Comparison of ENCODE assay signal across 8 cellular contexts in the genomic region with DNA sequence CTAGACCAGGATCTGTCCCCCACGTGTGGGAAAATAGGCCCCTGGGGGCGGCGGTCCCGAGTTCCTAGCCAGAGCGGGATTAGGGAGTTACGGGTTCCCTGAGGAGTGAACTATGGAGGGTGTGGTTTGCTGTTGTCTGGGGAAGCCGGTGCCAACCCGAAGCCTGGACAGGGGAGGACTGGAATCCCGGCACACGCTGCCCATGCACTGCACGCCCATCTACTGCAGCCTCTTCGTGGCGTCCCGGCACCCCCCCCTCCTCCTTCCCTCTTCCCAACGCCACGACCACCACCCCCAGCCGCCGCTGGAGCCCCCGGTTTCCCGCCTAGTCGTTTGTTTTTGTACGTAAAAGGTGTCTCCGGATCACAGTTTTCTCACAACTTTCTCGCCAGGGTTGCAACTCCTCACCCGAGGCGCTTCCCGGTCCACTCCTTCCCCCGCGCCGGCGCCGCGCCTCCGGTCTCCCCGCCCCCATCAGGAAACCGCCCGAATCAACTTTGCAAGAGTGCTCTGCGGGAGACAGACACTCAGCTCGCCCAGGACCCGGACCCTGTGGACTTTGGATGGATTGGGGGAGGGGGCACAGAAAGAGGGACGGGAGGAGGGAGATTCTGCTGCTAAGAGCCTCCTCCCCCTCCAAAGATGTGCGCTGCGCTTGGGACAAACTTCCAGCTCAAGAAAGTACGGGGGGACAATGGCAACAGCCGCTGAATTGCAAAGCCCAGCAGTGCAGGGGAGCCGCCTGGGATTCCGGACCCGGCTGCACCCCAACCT. TPM values are rescaled to one million over a fixed set of nuclear protein-coding genes. Genes with fewer than 3 reads are reported as not detected.
DNase-seq lines count a peak whose midpoint lies in the region; ATAC-seq and TF ChIP-seq lines count a peak whose summit lies in the region.

No MANE protein-coding gene starts in this region.

- H3K27ac Mint-ChIP-seq in HFFc6 = no peak overlapping the region

- H3K27ac ChIP-seq in rectal smooth muscle tissue (ENCODE audit: low read depth, low read length) (no peak overlapping the region), upper lobe of right lung (no peak overlapping the region)

- H3K36me3 Mint-ChIP-seq in HFFc6 (ENCODE audit: low read depth) = no peaks in the 10 kb centered on the region

- peaks cover 89% of the 10 kb centered on the region for H3K27me3 Mint-ChIP-seq in HFFc6 (ENCODE audit: insufficient read depth)

- no peak for ATAC-seq in upper lobe of right lung

- H3K4me1 Mint-ChIP-seq in HFFc6 (ENCODE audit: low read depth) = peaks cover 20% of the 10 kb centered on the region

- H3K36me3 ChIP-seq in rectal smooth muscle tissue (ENCODE audit: control insufficient read depth, insufficient read depth, low read length) = no peaks in the 10 kb centered on the region
- H3K36me3 ChIP-seq in upper lobe of right lung = no peaks in the 10 kb centered on the region

- peak; percentile 20 for DNase-seq in NCI-H146 (lab: John Stamatoyannopoulos, UW)
- no peak for DNase-seq in NCI-H146 treated with DMSO at 0.1 percent for 48 hours (lab: John Stamatoyannopoulos, UW; ENCODE audit: unreplicated experiment)
- peak; percentile 9 for DNase-seq in NCI-H748 treated with DMSO at 0.1 percent for 48 hours (lab: John Stamatoyannopoulos, UW)
- DNase-seq in ecto neural progenitor cell (ENCODE audit: low spot score) = peak; percentile 75
- no peak for DNase-seq in upper lobe of right lung
- DNase-seq in HFFc6 = no peak
- DNase-seq in MV-4-11 (lab: John Stamatoyannopoulos, UW) = no peak

- H3K9me3 Mint-ChIP-seq in HFFc6 = 0 out of 2 replicates have a peak, but pooled peaks cover 3% of the 10 kb centered on the region

- H3K4me1 ChIP-seq in rectal smooth muscle tissue (ENCODE audit: control insufficient read depth, insufficient read depth, low read length) (peaks cover 7% of the 10 kb centered on the region), upper lobe of right lung (peaks cover 69% of the 10 kb centered on the region)

- H3K27me3 ChIP-seq in rectal smooth muscle tissue (ENCODE audit: control insufficient read depth, insufficient read depth, low read length) = peaks cover 94% of the 10 kb centered on the region
- peaks cover 100% of the 10 kb centered on the region for H3K27me3 ChIP-seq in upper lobe of right lung

- intact Hi-C loops in upper lobe of right lung (cut with DNase I) = no loop called here

- no peak overlapping the region; the same call in 1 of the 2 replicates for H3K4me3 Mint-ChIP-seq in HFFc6

- no peak overlapping the region for H3K9ac ChIP-seq in rectal smooth muscle tissue (ENCODE audit: low read length)

- H3K4me3 ChIP-seq in rectal smooth muscle tissue (ENCODE audit: low read length) (peak overlapping the region; percentile 30), upper lobe of right lung (no peak overlapping the region)

- TF ChIP-seq CTCF in upper lobe of right lung (IDR thresholded peaks at IDR 0.05) = no peak
- no peak for TF ChIP-seq CTCF in HFFc6 (IDR thresholded peaks at IDR 0.05)

- H3K9me3 ChIP-seq in upper lobe of right lung = no peaks in the 10 kb centered on the region

RNA-seq across cellular contexts. Expression of gene LHX1, which starts 1.4 kb away (rescaled TPM):
- not detected for total RNA-seq in upper lobe of right lung
- under 1 TPM in 1 of 6 experiments, not detected in 5; 0.13 TPM for total RNA-seq in HFFc6 (2021; fragmentation: NEBNext Ultra II Directional; extraction: Animal tissue kit (Norgen Biotek cat#: 25700))

RNA-seq across cellular contexts. Expression of gene AATF, which starts 12.9 kb away (rescaled TPM):
- 42.8 TPM for total RNA-seq in upper lobe of right lung
- total RNA-seq in HFFc6 (2021; fragmentation: NEBNext Ultra II Directional; extraction: Animal tissue kit (Norgen Biotek cat#: 25700)) = 10 to 100 TPM; 45.1 to 57.1 (median 52.7) TPM

Comparison
In these comparisons a context has a peak if more than half of its experiments do, and no peak if none do; other contexts are left out.
1. DNase-seq: peak in NCI-H146 (single experiment), NCI-H748 treated with DMSO at 0.1 percent for 48 hours (single experiment) and ecto neural progenitor cell (single experiment); none in NCI-H146 treated with DMSO at 0.1 percent for 48 hours (single experiment), upper lobe of right lung (single experiment), HFFc6 (single experiment) and MV-4-11 (single experiment).